In genomic region chr1:226634156-226634588, GRCh38 we compare ENCODE assay signal across 8 cellular contexts.
DNase-seq lines count a peak whose midpoint lies in the region; ATAC-seq and TF ChIP-seq lines count a peak whose summit lies in the region.

No MANE protein-coding gene starts in this region.

- peaks cover 61 to 82% (median 67%) of the 10 kb centered on the region in 10 experiments for H3K4me1 ChIP-seq in BLaER1 treated with 17β-estradiol and CSF1 and Interleukin-3, amounts not matched to agents 10 nM and 100 nM
- peaks cover 7% of the 10 kb centered on the region for H3K4me1 ChIP-seq in NT2/D1 (ENCODE audit: insufficient read depth, insufficient read length)

- no peak overlapping the region for H3K4me3 Mint-ChIP-seq in nephron

- no peak overlapping the region for H3K4me3 ChIP-seq in BLaER1 treated with 17β-estradiol and CSF1 and Interleukin-3, amounts not matched to agents 10 nM and 100 nM
- H3K4me3 ChIP-seq in NT2/D1 (ENCODE audit: insufficient read length, low read depth): no peak overlapping the region

- H3K36me3 ChIP-seq in BLaER1 treated with 17β-estradiol and CSF1 and Interleukin-3, amounts not matched to agents 10 nM and 100 nM: peaks cover 12 to 32% (median 25%) of the 10 kb centered on the region in 11 experiments; a peak in 17 of 22 replicates
- peaks cover 37% of the 10 kb centered on the region for H3K36me3 ChIP-seq in NT2/D1 (ENCODE audit: insufficient read depth, insufficient read length, low read length)

- ATAC-seq in GM19035 (IDR thresholded peaks at IDR 0.05; ENCODE audit: unreplicated experiment) (peak; percentile 79), HG03378 (IDR thresholded peaks at IDR 0.05; ENCODE audit: unreplicated experiment) (peak; percentile 68), esophagus mucosa (peak; percentile 74)
- ATAC-seq in stimulated activated naive CD8-positive, alpha-beta T cell treated with anti-CD3 and anti-CD28 coated beads, Interleukin-15, Interleukin-2, amounts not matched to agents 100 U/mL and 50 U/mL, for 24 hours: peak; percentile 78

- H3K27me3 Mint-ChIP-seq in nephron (ENCODE audit: low read depth): peaks cover 12% of the 10 kb centered on the region

- H3K27me3 ChIP-seq in BLaER1 treated with 17β-estradiol and CSF1 and Interleukin-3, amounts not matched to agents 10 nM and 100 nM: no peaks in the 10 kb centered on the region
- no peaks in the 10 kb centered on the region for H3K27me3 ChIP-seq in NT2/D1 (ENCODE audit: insufficient read depth, insufficient read length)

- peaks cover 4% of the 10 kb centered on the region for H3K36me3 Mint-ChIP-seq in nephron (ENCODE audit: low read depth)

- H3K9me3 ChIP-seq in BLaER1 treated with 17β-estradiol and CSF1 and Interleukin-3, amounts not matched to agents 10 nM and 100 nM (replicated peaks in 1 of 11): no peaks in the 10 kb centered on the region
- H3K9me3 ChIP-seq in NT2/D1 (ENCODE audit: insufficient read depth, low read length): no peaks in the 10 kb centered on the region

- DNase-seq in NT2/D1 (ENCODE audit: low read depth, low spot score): peak; percentile 71
- DNase-seq in activated T-cell treated with anti-CD3 and anti-CD28 coated beads for 48 hours (ENCODE audit: low read depth): peak; percentile 77
- DNase-seq in stimulated activated naive CD8-positive, alpha-beta T cell treated with anti-CD3 and anti-CD28 coated beads, Interleukin-15, Interleukin-2, amounts not matched to agents 100 U/mL and 50 U/mL, for 24 hours: peak; percentile 92

- H3K9me3 Mint-ChIP-seq in nephron: no peaks in the 10 kb centered on the region

- peaks cover 42% of the 10 kb centered on the region for H3K4me1 Mint-ChIP-seq in nephron

- TF ChIP-seq CTCF in nephron (IDR thresholded peaks at IDR 0.05; ENCODE audit: unreplicated experiment in 3 of 3): peak; percentile 87 to 95 (median 94)

- H4K20me1 ChIP-seq in BLaER1 treated with 17β-estradiol and CSF1 and Interleukin-3, amounts not matched to agents 10 nM and 100 nM: peaks cover 0 to 47% (median 12%) of the 10 kb centered on the region in 11 experiments; a peak in 11 of 22 replicates

- H3K27ac ChIP-seq in BLaER1 treated with 17β-estradiol and CSF1 and Interleukin-3, amounts not matched to agents 10 nM and 100 nM: 0 out of 22 replicates have a peak overlapping the region, but pooled peaks of 3 of the 11 experiments have one; percentile 7 to 37 (median 10)

- H3K27ac Mint-ChIP-seq in nephron: peak overlapping the region in 1 of 3 experiments; percentile 10

- peak overlapping the region in 4 of 11 experiments; percentile 4 to 26 (median 16); a peak in 4 of 22 replicates for H3K9ac ChIP-seq in BLaER1 treated with 17β-estradiol and CSF1 and Interleukin-3, amounts not matched to agents 10 nM and 100 nM
- no peak overlapping the region for H3K9ac ChIP-seq in NT2/D1 (ENCODE audit: insufficient read length, low read depth)

- H3K4me2 ChIP-seq in BLaER1 treated with 17β-estradiol and CSF1 and Interleukin-3, amounts not matched to agents 10 nM and 100 nM: peak overlapping the region; percentile 70 to 89 (median 82)
